ENCODE assay signal across 22 cellular contexts in the genomic region with DNA sequence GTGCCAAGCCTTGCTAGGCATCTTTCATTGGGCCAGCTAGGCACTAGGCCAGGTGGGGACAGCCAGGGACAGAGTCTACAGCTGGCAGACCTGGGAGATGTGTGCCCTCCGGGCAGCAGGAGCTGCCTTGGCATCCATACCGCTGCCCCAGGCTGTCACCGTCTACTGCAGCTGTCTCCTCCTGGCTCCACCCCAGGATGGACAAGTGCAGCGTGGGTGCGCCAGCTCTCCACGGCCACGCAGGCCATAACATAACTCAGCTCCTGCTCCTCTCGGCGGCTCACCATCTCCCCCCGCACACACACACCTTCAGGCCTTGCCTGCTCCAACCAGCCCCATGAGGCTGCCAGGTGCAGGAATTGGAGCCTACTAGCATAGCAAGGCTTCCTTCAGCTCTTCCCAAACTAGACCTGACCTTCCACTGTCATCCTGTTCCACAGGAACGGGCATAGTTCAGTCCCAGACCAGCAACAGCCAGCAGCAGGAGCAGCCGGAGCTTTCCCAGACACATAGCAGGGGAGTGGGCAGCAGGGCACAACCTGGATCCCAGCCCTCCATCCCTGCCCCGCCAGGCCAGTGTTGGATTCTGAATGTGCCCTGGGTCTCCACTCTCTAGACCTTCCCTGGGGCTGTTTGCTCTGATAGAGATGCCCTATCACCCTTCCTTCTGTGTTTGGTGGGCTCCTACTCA. TPM values are rescaled to one million over a fixed set of nuclear protein-coding genes. Genes with fewer than 3 reads are reported as not detected.
DNase-seq lines count a peak whose midpoint lies in the region; ATAC-seq and FAIRE-seq lines count a peak whose summit lies in the region.
"Had no signal": no experiment of that assay in that cellular context is flagged by ENCODE, and none has a peak within 500 bp of the region (broad histone marks: within the 10 kb centered on the region; RNA-seq: fewer than 3 reads in every experiment).

No MANE protein-coding gene starts in this region.

- peaks cover 0 to 1% (median 0%) of the 10 kb centered on the region in 7 donors for H3K9me3 Mint-ChIP-seq in CD4-positive, CD25-positive, alpha-beta regulatory T cell
- H3K9me3 Mint-ChIP-seq in central memory CD8-positive, alpha-beta T cell, result no peaks in the 10 kb centered on the region
- H3K9me3 Mint-ChIP-seq: activated naive CD4-positive, alpha-beta T cell treated with anti-CD3 and anti-CD28 coated beads, Interleukin-2, amount 50 U/mL, for 72 hours; activated T-cell treated with anti-CD3 and anti-CD28 coated beads, Interleukin-2, amount 50 U/mL, for 4 hours had no signal

- H2AK5ac ChIP-seq in neuronal stem cell (ENCODE audit: low read depth, low read length), result peak overlapping the region; percentile 30

- H3K4me1 ChIP-seq in CD4-positive, CD25-positive, alpha-beta regulatory T cell (ENCODE audit: control insufficient read depth, insufficient read depth, low read length, poor library complexity, severe bottlenecking), result peaks cover 13% of the 10 kb centered on the region
- peaks cover 6 to 11% of the 10 kb centered on the region in 2 donors for H3K4me1 ChIP-seq in neuronal stem cell (ENCODE audit: control insufficient read depth in 2 of 2, insufficient read depth in 1 of 2, low read depth in 1 of 2, low read length in 2 of 2)

- WGBS in neuronal stem cell (ENCODE audit: extremely low coverage in 2 of 2, insufficient read length in 2 of 2, insufficient replicate concordance in 1 of 2), 2 donors, result no CpG with 5 or more reads among the region's 13 CpGs

- no peak overlapping the region for H3K9ac ChIP-seq in neuronal stem cell (ENCODE audit: low read depth, low read length, poor library complexity)

- peak overlapping the region; percentile 69 for H2BK15ac ChIP-seq in neuronal stem cell (ENCODE audit: low read length)

- H2BK12ac ChIP-seq in neuronal stem cell (ENCODE audit: low read length), result peak overlapping the region; percentile 64

- H3K27me3 Mint-ChIP-seq in CD4-positive, CD25-positive, alpha-beta regulatory T cell, result peaks cover 50% of the 10 kb centered on the region
- peaks cover 45% of the 10 kb centered on the region for H3K27me3 Mint-ChIP-seq in central memory CD8-positive, alpha-beta T cell

- DNase-seq in CD4-positive, CD25-positive, alpha-beta regulatory T cell, result no peak
- DNase-seq in HTR-8/SVneo (ENCODE audit: insufficient read length, low spot score) (no peak), neuronal stem cell (ENCODE audit: low spot score) (no peak), NCI-H2081 treated with DMSO at 0.1 percent for 48 hours (lab: John Stamatoyannopoulos, UW) (no peak), AG08396 (ENCODE audit: low spot score) (no peak), amniotic stem cell (lab: John Stamatoyannopoulos, UW) (no peak)
- DNase-seq in central memory CD8-positive, alpha-beta T cell (ENCODE audit: low spot score in 2 of 2), result no peak
- DNase-seq: activated T-cell treated with anti-CD3 and anti-CD28 coated beads, Interleukin-2, amount 50 U/mL, for 4 hours; foreskin fibroblast; Kasumi-1; mesendoderm; NCI-H1092 treated with DMSO at 0.1 percent for 48 hours; NCI-H510A; SW 1271 had no signal

- no peak overlapping the region for H3K27ac ChIP-seq in CD4-positive, CD25-positive, alpha-beta regulatory T cell (ENCODE audit: insufficient read depth, low read length, poor library complexity, severe bottlenecking)
- H3K27ac ChIP-seq in neuronal stem cell (replicated peaks; ENCODE audit: low read length), result no peak overlapping the region
- H3K27ac ChIP-seq: epithelial cell of prostate, neutrophil had no signal

- no peak overlapping the region for H2BK5ac ChIP-seq in neuronal stem cell (ENCODE audit: low read length)

- peak overlapping the region; percentile 29 to 78 (median 66) for H3K4me3 Mint-ChIP-seq in CD4-positive, CD25-positive, alpha-beta regulatory T cell
- peak overlapping the region; percentile 75 for H3K4me3 Mint-ChIP-seq in central memory CD8-positive, alpha-beta T cell

- no peak overlapping the region for H3K23ac ChIP-seq in neuronal stem cell (ENCODE audit: low read depth, low read length, poor library complexity)

- peak; percentile 87 for FAIRE-seq in HTR-8/SVneo (lab: Jason Lieb, UNC)
- FAIRE-seq: bronchial epithelial cell, D721Med, keratinocyte had no signal

- H3K4me1 Mint-ChIP-seq in CD4-positive, CD25-positive, alpha-beta regulatory T cell, result peaks cover 0 to 19% (median 8%) of the 10 kb centered on the region in 4 donors
- peaks cover 28% of the 10 kb centered on the region for H3K4me1 Mint-ChIP-seq in central memory CD8-positive, alpha-beta T cell

- H3K4me2 ChIP-seq in neuronal stem cell (ENCODE audit: insufficient read depth, low read length, poor library complexity, severe bottlenecking), result no peak overlapping the region

- no peak overlapping the region for H2BK120ac ChIP-seq in neuronal stem cell (ENCODE audit: low read depth, low read length)

- H4K8ac ChIP-seq in neuronal stem cell (ENCODE audit: low read depth, low read length), result no peak overlapping the region

- no peak for ATAC-seq in CD4-positive, CD25-positive, alpha-beta regulatory T cell (ENCODE audit: low read depth in 2 of 2)
- ATAC-seq in central memory CD8-positive, alpha-beta T cell (replicated peaks; ENCODE audit: extremely low read depth, poor library complexity, severe bottlenecking), result no peak
- ATAC-seq: activated naive CD4-positive, alpha-beta T cell treated with anti-CD3 and anti-CD28 coated beads, Interleukin-2, amount 50 U/mL, for 72 hours; activated T-cell treated with anti-CD3 and anti-CD28 coated beads, Interleukin-2, amount 50 U/mL, for 4 hours had no signal

- H3K27ac Mint-ChIP-seq in CD4-positive, CD25-positive, alpha-beta regulatory T cell, result peak overlapping the region in 1 of 3 donors; percentile 80
- no peak overlapping the region for H3K27ac Mint-ChIP-seq in central memory CD8-positive, alpha-beta T cell (ENCODE audit: low read depth)
- H3K27ac Mint-ChIP-seq: activated naive CD4-positive, alpha-beta T cell treated with anti-CD3 and anti-CD28 coated beads, Interleukin-2, amount 50 U/mL, for 72 hours had no signal

- no peaks in the 10 kb centered on the region for H3K9me3 ChIP-seq in CD4-positive, CD25-positive, alpha-beta regulatory T cell (ENCODE audit: control insufficient read depth in 2 of 2, low read length in 2 of 2)
- peaks cover 11 to 14% of the 10 kb centered on the region in 2 donors for H3K9me3 ChIP-seq in neuronal stem cell (replicated peaks in 1 of 2; ENCODE audit: control insufficient read depth in 2 of 2, insufficient read depth in 1 of 2, low read depth in 1 of 2, low read length in 2 of 2)
- H3K9me3 ChIP-seq: neutrophil had no signal

- no peak overlapping the region for H3K18ac ChIP-seq in neuronal stem cell (ENCODE audit: low read length)

- no peak overlapping the region for H4K91ac ChIP-seq in neuronal stem cell (ENCODE audit: low read depth, low read length, poor library complexity)

- H3K36me3 Mint-ChIP-seq in CD4-positive, CD25-positive, alpha-beta regulatory T cell, result no peaks in the 10 kb centered on the region
- H3K36me3 Mint-ChIP-seq in central memory CD8-positive, alpha-beta T cell (ENCODE audit: insufficient read depth), result peaks cover 31% of the 10 kb centered on the region

- no peak overlapping the region for H2AFZ ChIP-seq in neuronal stem cell (ENCODE audit: low read length)

- no peaks in the 10 kb centered on the region for H3K27me3 ChIP-seq in CD4-positive, CD25-positive, alpha-beta regulatory T cell (ENCODE audit: control insufficient read depth, insufficient read depth, low read length)
- H3K27me3 ChIP-seq in neuronal stem cell (ENCODE audit: control insufficient read depth in 3 of 3, insufficient read depth in 3 of 3, low read depth in 1 of 3, low read length in 3 of 3), result peaks cover 2 to 96% (median 17%) of the 10 kb centered on the region in 3 experiments

- no peak overlapping the region for H3K14ac ChIP-seq in neuronal stem cell (ENCODE audit: low read length)

- H3K4ac ChIP-seq in neuronal stem cell (ENCODE audit: low read length), result no peak overlapping the region

- H3K4me3 ChIP-seq in CD4-positive, CD25-positive, alpha-beta regulatory T cell (ENCODE audit: low read depth, low read length), result no peak overlapping the region
- no peak overlapping the region for H3K4me3 ChIP-seq in neuronal stem cell (ENCODE audit: low read length in 2 of 2)

- peaks cover 7% of the 10 kb centered on the region for H3K79me1 ChIP-seq in neuronal stem cell (ENCODE audit: low read depth, low read length)

- no peaks in the 10 kb centered on the region for H3K36me3 ChIP-seq in CD4-positive, CD25-positive, alpha-beta regulatory T cell (ENCODE audit: control insufficient read depth, insufficient read depth, low read length)
- no peaks in the 10 kb centered on the region for H3K36me3 ChIP-seq in neuronal stem cell (replicated peaks in 1 of 2; ENCODE audit: control insufficient read depth in 2 of 2, insufficient read depth in 2 of 2, low read length in 2 of 2)
- H3K36me3 ChIP-seq: neutrophil had no signal

RNA-seq across cellular contexts. Expression of a gene that starts 2.5 kb away (rescaled TPM):
- total RNA-seq in CD4-positive, CD25-positive, alpha-beta regulatory T cell, result 1.0 TPM
- polyA plus RNA-seq in CD4-positive, CD25-positive, alpha-beta regulatory T cell, result not detected
- polyA plus RNA-seq in neuronal stem cell (2013, experiment 1 of 2), result 3.6 TPM
- 3.7 TPM for polyA plus RNA-seq in neuronal stem cell (2013, experiment 2 of 2)
- total RNA-seq: bronchial epithelial cell, renal cortical epithelial cell had no signal
- polyA plus RNA-seq: keratinocyte had no signal

RNA-seq across cellular contexts. Expression of a gene that starts 19.5 kb away (rescaled TPM):
- total RNA-seq in CD4-positive, CD25-positive, alpha-beta regulatory T cell, result 9.7 TPM
- polyA plus RNA-seq in CD4-positive, CD25-positive, alpha-beta regulatory T cell, result under 1 TPM in 2 of 4 donors, not detected in 2; 0.23 to 0.39 TPM
- polyA plus RNA-seq in neuronal stem cell (2013, experiment 1 of 2), result not detected
- 0.04 TPM for polyA plus RNA-seq in neuronal stem cell (2013, experiment 2 of 2)
- total RNA-seq: bronchial epithelial cell, dermis microvascular lymphatic vessel endothelial cell, renal cortical epithelial cell had no signal
- polyA plus RNA-seq: keratinocyte had no signal

RNA-seq across cellular contexts. Expression of a gene that starts 26.4 kb away (rescaled TPM):
- 566 TPM for total RNA-seq in CD4-positive, CD25-positive, alpha-beta regulatory T cell
- polyA plus RNA-seq in CD4-positive, CD25-positive, alpha-beta regulatory T cell, result 10 to 100 TPM; 30.8 to 95.4 (median 44.5) TPM
- polyA plus RNA-seq in neuronal stem cell (2013, experiment 1 of 2), result 0.59 TPM
- polyA plus RNA-seq in neuronal stem cell (2013, experiment 2 of 2), result 0.58 TPM
